Comparison of ENCODE assay signal across 1 cellular context in genomic region chr6:56091159-56091869, GRCh38.
TF ChIP-seq lines count a peak whose summit lies in the region.

No MANE protein-coding gene starts in this region.

TF ChIP-seq in HepG2, 621 proteins besides CTCF, POLR2A, EP300 and RAD21 (continued from another document and continues in another):
- TF ChIP-seq DZIP1 (CRISPR knock-in tag; IDR thresholded peaks at IDR 0.05) (no peak), CSRNP2 (CRISPR knock-in tag; conservative IDR thresholded peaks at IDR 0.05; ENCODE audit: low read depth) (no peak), SKI (IDR thresholded peaks at IDR 0.05; ENCODE audit: partially characterized antibody) (peak; percentile 15), ZNF414 (CRISPR knock-in tag; IDR thresholded peaks at IDR 0.05) (no peak), CC2D1A (CRISPR knock-in tag; IDR thresholded peaks at IDR 0.05) (no peak), ZNF180 (CRISPR knock-in tag; IDR thresholded peaks at IDR 0.05; ENCODE audit: borderline replicate concordance, low read depth) (no peak), RXRB (CRISPR knock-in tag; IDR thresholded peaks at IDR 0.05; ENCODE audit: borderline replicate concordance) (peak; percentile 55; the same call in 1 of the 2 replicates), NCOA1 (CRISPR knock-in tag; IDR thresholded peaks at IDR 0.05) (no peak), TGIF2 (CRISPR knock-in tag; IDR thresholded peaks at IDR 0.05) (no peak), ZNF563 (CRISPR knock-in tag; IDR thresholded peaks at IDR 0.05) (no peak), ZNF34 (CRISPR knock-in tag; IDR thresholded peaks at IDR 0.05; ENCODE audit: borderline replicate concordance) (no peak), SP1 (IDR thresholded peaks at IDR 0.05) (no peak), SP1 (CRISPR knock-in tag; IDR thresholded peaks at IDR 0.05) (no peak), TARDBP (CRISPR knock-in tag; IDR thresholded peaks at IDR 0.05) (no peak), GTF2F1 (IDR thresholded peaks at IDR 0.05; ENCODE audit: low read length) (no peak), ATF1 (CRISPR knock-in tag; IDR thresholded peaks at IDR 0.05) (no peak), SP4 (CRISPR knock-in tag; IDR thresholded peaks at IDR 0.05) (no peak), ZNF619 (CRISPR knock-in tag; IDR thresholded peaks at IDR 0.05) (no peak), TEAD3 (CRISPR knock-in tag; optimal IDR thresholded peaks at IDR 0.05; ENCODE audit: borderline replicate concordance) (peak; percentile 41), RAD51 (IDR thresholded peaks at IDR 0.05; ENCODE audit: borderline replicate concordance) (no peak), ETV6 (CRISPR knock-in tag; conservative IDR thresholded peaks at IDR 0.05) (no peak), NR3C1 (CRISPR knock-in tag; IDR thresholded peaks at IDR 0.05) (no peak), RFXANK (CRISPR knock-in tag; IDR thresholded peaks at IDR 0.05) (no peak), ZNF773 (CRISPR knock-in tag; IDR thresholded peaks at IDR 0.05; ENCODE audit: borderline replicate concordance) (no peak), ZMYM2 (CRISPR knock-in tag; IDR thresholded peaks at IDR 0.05) (no peak), IRX3 (CRISPR knock-in tag; IDR thresholded peaks at IDR 0.05; ENCODE audit: borderline replicate concordance, low read depth) (no peak), ZMYM4 (CRISPR knock-in tag; IDR thresholded peaks at IDR 0.05) (no peak), ZNF318 (CRISPR knock-in tag; IDR thresholded peaks at IDR 0.05) (no peak), ZNF879 (CRISPR knock-in tag; IDR thresholded peaks at IDR 0.05) (no peak), ZNF772 (CRISPR knock-in tag; IDR thresholded peaks at IDR 0.05) (no peak), ZNF552 (CRISPR knock-in tag; IDR thresholded peaks at IDR 0.05; ENCODE audit: borderline replicate concordance) (no peak), HMGA1 (CRISPR knock-in tag; conservative IDR thresholded peaks at IDR 0.05) (no peak), JDP2 (CRISPR knock-in tag; IDR thresholded peaks at IDR 0.05; ENCODE audit: borderline replicate concordance) (no peak), TMF1 (CRISPR knock-in tag; IDR thresholded peaks at IDR 0.05; ENCODE audit: low read depth) (no peak), ZBTB2 (CRISPR knock-in tag; IDR thresholded peaks at IDR 0.05; ENCODE audit: low read depth) (no peak), JARID2 (CRISPR knock-in tag; IDR thresholded peaks at IDR 0.05; ENCODE audit: insufficient replicate concordance) (no peak), DNMT1 (CRISPR knock-in tag; IDR thresholded peaks at IDR 0.05) (no peak), NCOA5 (CRISPR knock-in tag; IDR thresholded peaks at IDR 0.05) (no peak), MLXIP (CRISPR knock-in tag; IDR thresholded peaks at IDR 0.05; ENCODE audit: borderline replicate concordance) (no peak), ZSCAN21 (CRISPR knock-in tag; IDR thresholded peaks at IDR 0.05; ENCODE audit: borderline replicate concordance) (no peak), ZSCAN22 (CRISPR knock-in tag; IDR thresholded peaks at IDR 0.05) (no peak), ZNF230 (CRISPR knock-in tag; IDR thresholded peaks at IDR 0.05) (no peak), NKX3-1 (CRISPR knock-in tag; IDR thresholded peaks at IDR 0.05) (no peak), ZNF572 (CRISPR knock-in tag; IDR thresholded peaks at IDR 0.05) (no peak), MIER3 (CRISPR knock-in tag; IDR thresholded peaks at IDR 0.05; ENCODE audit: borderline replicate concordance) (no peak), NFE2L1 (CRISPR knock-in tag; IDR thresholded peaks at IDR 0.05; ENCODE audit: borderline replicate concordance) (no peak), ZFP62 (CRISPR knock-in tag; IDR thresholded peaks at IDR 0.05) (no peak), ZNF275 (CRISPR knock-in tag; IDR thresholded peaks at IDR 0.05; ENCODE audit: borderline replicate concordance) (no peak), CENPT (CRISPR knock-in tag; IDR thresholded peaks at IDR 0.05; ENCODE audit: low read depth) (no peak), IKZF1 (IDR thresholded peaks at IDR 0.05) (no peak), RFX5 (IDR thresholded peaks at IDR 0.05; ENCODE audit: low read depth, low read length) (no peak)
